Comparison of ENCODE assay signal across 1 cellular context in the genomic region with DNA sequence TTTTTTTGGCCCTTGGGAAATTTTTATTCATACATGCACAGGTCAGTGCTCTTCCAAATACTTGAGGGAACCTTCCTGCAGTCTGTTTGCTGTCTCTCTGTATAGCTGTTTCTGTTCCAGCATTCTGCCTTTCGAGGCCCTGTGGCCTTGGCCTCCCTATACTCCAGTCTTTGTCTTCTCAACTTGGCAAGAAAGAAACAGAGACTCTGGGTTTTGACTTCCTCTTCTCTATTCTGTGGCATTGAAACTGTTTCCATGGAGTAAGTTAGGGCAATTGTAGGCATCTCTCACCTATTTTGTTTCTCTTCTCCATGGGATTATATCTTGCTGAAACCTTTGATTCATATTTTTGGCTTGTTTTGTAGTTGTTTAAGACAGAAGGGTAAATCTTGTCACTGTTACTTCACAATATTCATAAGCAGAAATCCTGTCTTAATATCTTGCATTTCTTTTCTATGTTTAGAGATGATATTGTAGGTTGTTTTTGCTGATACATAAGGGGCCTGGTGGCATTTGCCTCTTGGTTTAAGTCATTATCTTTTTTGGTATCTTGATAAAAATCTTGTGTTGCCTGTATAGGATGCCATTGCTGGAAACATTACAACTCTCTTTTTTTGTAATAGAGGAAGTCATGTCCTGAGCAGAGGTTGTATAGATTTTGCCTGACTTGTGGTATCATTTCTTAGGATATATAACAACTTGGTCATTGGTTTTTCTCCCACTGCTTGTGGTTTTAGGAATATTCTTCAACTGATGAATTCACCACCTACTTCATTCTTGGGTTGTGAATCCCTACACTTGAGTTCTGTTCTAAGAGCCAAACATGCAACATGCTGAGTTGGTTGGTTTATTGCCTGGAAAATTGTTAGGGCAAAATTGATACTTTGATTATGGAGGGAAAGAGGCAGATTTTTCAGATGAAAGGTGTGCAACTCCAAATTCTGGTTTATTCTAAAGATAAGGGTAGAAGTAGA.
TF ChIP-seq lines count a peak whose summit lies in the region.

No MANE protein-coding gene starts in this region.

TF ChIP-seq in HepG2, 621 proteins besides CTCF, POLR2A, EP300 and RAD21 (continued from another document):
- TF ChIP-seq KDM5B (CRISPR knock-in tag; IDR thresholded peaks at IDR 0.05; ENCODE audit: borderline replicate concordance) (no peak), ARID5B (CRISPR knock-in tag; IDR thresholded peaks at IDR 0.05) (no peak), MED1 (CRISPR knock-in tag; IDR thresholded peaks at IDR 0.05) (no peak), ZNF619 (CRISPR knock-in tag; IDR thresholded peaks at IDR 0.05) (no peak), ZNF768 (CRISPR knock-in tag; IDR thresholded peaks at IDR 0.05) (no peak)
